ENCODE assay signal across 19 cellular contexts in genomic region chr18:41992698-41993097, GRCh38.
"Had no signal": no experiment of that assay in that cellular context is flagged by ENCODE, and none has a peak within 500 bp of the region (broad histone marks: within the 10 kb centered on the region; RNA-seq: fewer than 3 reads in every experiment).

No MANE protein-coding gene starts in this region.

- H3K9me3 ChIP-seq: heart right ventricle, tibial nerve had no signal

- ATAC-seq: activated naive CD8-positive, alpha-beta T cell treated with anti-CD3 and anti-CD28 coated beads, Interleukin-2, amount 50 U/mL, for 24 hours; heart right ventricle; left cardiac atrium; right cardiac atrium had no signal

- H3K79me2 ChIP-seq: parathyroid adenoma had no signal

- H2AFZ ChIP-seq: parathyroid adenoma had no signal

- H3K4me3 ChIP-seq: heart right ventricle, tibial nerve had no signal

- H3K9ac ChIP-seq: parathyroid adenoma had no signal

- H3K27me3 ChIP-seq: heart right ventricle, tibial nerve had no signal

- H3K4me1 ChIP-seq: heart right ventricle, parathyroid adenoma, tibial nerve had no signal

- H3K27ac ChIP-seq: heart right ventricle, parathyroid adenoma, tibial nerve had no signal

- DNase-seq: activated CD4-positive, alpha-beta memory T cell treated with anti-CD3 and anti-CD28 coated beads for 36 hours; activated CD4-positive, alpha-beta T cell treated with anti-CD3 and anti-CD28 coated beads for 48 hours; activated effector memory CD4-positive, alpha-beta T cell treated with Interleukin-2 at 50 U/mL for 16 hours; activated naive CD4-positive, alpha-beta T cell treated with anti-CD3 and anti-CD28 coated beads, Interleukin-2, amount 50 U/mL, for 16 hours; activated naive CD8-positive, alpha-beta T cell treated with anti-CD3 and anti-CD28 coated beads, Interleukin-2, amount 50 U/mL, for 24 hours; activated T-cell treated with anti-CD3 and anti-CD28 coated beads, Interleukin-2, amount 50 U/mL, for 48 hours; anterior cingulate cortex; caudate nucleus; effector CD4-positive, alpha-beta T cell; heart right ventricle; islet precursor cell; left cardiac atrium; midbrain; nephron progenitor cell; right cardiac atrium; stimulated activated CD4-positive, alpha-beta T cell treated with anti-CD3 and anti-CD28 coated beads, Interleukin-12 subunit alpha, Interleukin-12 subunit beta, amount 100 ng/mL, for 4 hours; stimulated activated naive CD8-positive, alpha-beta T cell treated with anti-CD3 and anti-CD28 coated beads, Interleukin-15, amount 100 ng/mL, for 72 hours had no signal
